Comparison of ENCODE assay signal across 11 cellular contexts in the genomic region with DNA sequence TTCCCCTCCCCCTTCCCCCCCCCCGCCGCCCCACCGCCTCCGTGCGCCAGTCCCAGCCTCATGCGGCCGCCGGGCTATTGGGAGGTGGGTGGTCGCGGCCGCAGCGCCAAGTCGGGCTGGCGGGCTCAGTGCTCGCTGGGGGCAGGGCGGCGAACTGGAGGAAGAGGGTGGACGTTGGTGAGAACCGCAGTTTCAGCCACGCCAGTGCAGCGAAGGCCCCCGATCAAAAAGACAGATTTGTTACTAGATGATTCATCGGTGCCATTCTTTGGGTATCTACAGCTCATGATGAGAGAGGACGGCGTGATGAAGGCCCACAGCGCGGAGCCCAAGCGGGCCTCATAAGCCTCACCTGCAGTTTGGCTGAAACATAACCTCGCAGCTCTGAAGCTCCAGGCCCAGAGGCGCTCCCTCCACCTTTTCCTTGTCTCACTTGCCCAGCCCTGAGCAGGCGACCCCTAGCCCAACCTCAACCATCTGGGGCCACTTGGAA. TPM values are rescaled to one million over a fixed set of nuclear protein-coding genes. Genes with fewer than 3 reads are reported as not detected.
DNase-seq lines count a peak whose midpoint lies in the region; ATAC-seq, FAIRE-seq and TF ChIP-seq lines count a peak whose summit lies in the region.
"Had no signal": no experiment of that assay in that cellular context is flagged by ENCODE, and none has a peak within 500 bp of the region (broad histone marks: within the 10 kb centered on the region; RNA-seq: fewer than 3 reads in every experiment).

No MANE protein-coding gene starts in this region.

- H3K18ac ChIP-seq in neuronal stem cell (ENCODE audit: low read length): no peak overlapping the region

- peaks cover 26% of the 10 kb centered on the region for H3K36me3 Mint-ChIP-seq in CD4-positive, CD25-positive, alpha-beta regulatory T cell
- H3K36me3 Mint-ChIP-seq in central memory CD8-positive, alpha-beta T cell (ENCODE audit: insufficient read depth): peaks cover 30% of the 10 kb centered on the region

- H3K79me1 ChIP-seq in neuronal stem cell (ENCODE audit: low read depth, low read length): no peaks in the 10 kb centered on the region

- no peak overlapping the region for H3K4ac ChIP-seq in neuronal stem cell (ENCODE audit: low read length)

- POLR2A ChIA-PET in A673 (lab: Charles Lee; ENCODE audit: low non-redundant PET): no interaction called here

- no peak overlapping the region for H2AK5ac ChIP-seq in neuronal stem cell (ENCODE audit: low read depth, low read length)

- H3K23ac ChIP-seq in neuronal stem cell (ENCODE audit: low read depth, low read length, poor library complexity): peak overlapping the region; percentile 25

- H3K27me3 Mint-ChIP-seq in CD4-positive, CD25-positive, alpha-beta regulatory T cell: no peaks in the 10 kb centered on the region
- no peaks in the 10 kb centered on the region for H3K27me3 Mint-ChIP-seq in central memory CD8-positive, alpha-beta T cell

- peaks cover 23% of the 10 kb centered on the region for H3K36me3 ChIP-seq in CD4-positive, CD25-positive, alpha-beta regulatory T cell (ENCODE audit: control insufficient read depth, insufficient read depth, low read length)
- H3K36me3 ChIP-seq in neuronal stem cell (replicated peaks in 1 of 2; ENCODE audit: control insufficient read depth in 2 of 2, insufficient read depth in 2 of 2, low read length in 2 of 2) (peaks cover 4 to 35% of the 10 kb centered on the region in 2 donors), A673 (ENCODE audit: insufficient read depth, low read length, poor library complexity, severe bottlenecking) (peaks cover 7% of the 10 kb centered on the region)

- FAIRE-seq in HTR-8/SVneo (lab: Jason Lieb, UNC): peak; percentile 92

- peak overlapping the region in 2 of 4 donors; percentile 1 to 31 for H3K4me3 Mint-ChIP-seq in CD4-positive, CD25-positive, alpha-beta regulatory T cell
- H3K4me3 Mint-ChIP-seq in central memory CD8-positive, alpha-beta T cell: peak overlapping the region; percentile 55
- H3K4me3 Mint-ChIP-seq: nephron had no signal

- intact Hi-C loops in A673 (cut with micrococcal nuclease; ENCODE audit: unreplicated experiment): no loop called here

- no peak overlapping the region for H4K8ac ChIP-seq in neuronal stem cell (ENCODE audit: low read depth, low read length)

- no peak overlapping the region for H2AFZ ChIP-seq in neuronal stem cell (ENCODE audit: low read length)

- peak; percentile 26 to 52 for ATAC-seq in CD4-positive, CD25-positive, alpha-beta regulatory T cell (ENCODE audit: low read depth in 2 of 2)
- peak; percentile 24 for ATAC-seq in central memory CD8-positive, alpha-beta T cell (replicated peaks; ENCODE audit: extremely low read depth, poor library complexity, severe bottlenecking)
- no peak for ATAC-seq in HG03571 (IDR thresholded peaks at IDR 0.05; ENCODE audit: unreplicated experiment)
- ATAC-seq in HG02970 (IDR thresholded peaks at IDR 0.05; ENCODE audit: low FRiP score, unreplicated experiment): no peak
- ATAC-seq in HG02973 (IDR thresholded peaks at IDR 0.05; ENCODE audit: unreplicated experiment): no peak

- H2BK15ac ChIP-seq in neuronal stem cell (ENCODE audit: low read length): peak overlapping the region; percentile 37

- H2BK120ac ChIP-seq in neuronal stem cell (ENCODE audit: low read depth, low read length): no peak overlapping the region

- no peak overlapping the region for H3K27ac ChIP-seq in CD4-positive, CD25-positive, alpha-beta regulatory T cell (ENCODE audit: insufficient read depth, low read length, poor library complexity, severe bottlenecking)
- H3K27ac ChIP-seq in neuronal stem cell (replicated peaks; ENCODE audit: low read length) (no peak overlapping the region), A673 (ENCODE audit: low read depth, low read length, poor library complexity, severe bottlenecking) (no peak overlapping the region)
- H3K27ac ChIP-seq: thoracic aorta had no signal

- H3K27ac Mint-ChIP-seq in CD4-positive, CD25-positive, alpha-beta regulatory T cell: peak overlapping the region in 1 of 3 donors; percentile 20
- no peak overlapping the region for H3K27ac Mint-ChIP-seq in central memory CD8-positive, alpha-beta T cell (ENCODE audit: low read depth)
- H3K27ac Mint-ChIP-seq: nephron had no signal

- WGBS in neuronal stem cell (ENCODE audit: extremely low coverage in 2 of 2, insufficient read length in 2 of 2, insufficient replicate concordance in 1 of 2), 2 donors: no CpG with 5 or more reads among the region's 31 CpGs

- no peak overlapping the region for H2BK12ac ChIP-seq in neuronal stem cell (ENCODE audit: low read length)

- H3K9me3 Mint-ChIP-seq in CD4-positive, CD25-positive, alpha-beta regulatory T cell: peaks cover 0 to 2% (median 0%) of the 10 kb centered on the region in 7 donors
- no peaks in the 10 kb centered on the region for H3K9me3 Mint-ChIP-seq in central memory CD8-positive, alpha-beta T cell
- H3K9me3 Mint-ChIP-seq: nephron had no signal

- no peak overlapping the region for H3K4me3 ChIP-seq in CD4-positive, CD25-positive, alpha-beta regulatory T cell (ENCODE audit: low read depth, low read length)
- H3K4me3 ChIP-seq in neuronal stem cell (ENCODE audit: low read length in 2 of 2) (no peak overlapping the region), A673 (ENCODE audit: low read depth, low read length, poor library complexity, severe bottlenecking) (no peak overlapping the region)
- H3K4me3 ChIP-seq: thoracic aorta had no signal

- no peak overlapping the region for H3K9ac ChIP-seq in neuronal stem cell (ENCODE audit: low read depth, low read length, poor library complexity)

- peak in 1 of 3 donors; percentile 15 for DNase-seq in CD4-positive, CD25-positive, alpha-beta regulatory T cell
- DNase-seq in HTR-8/SVneo (ENCODE audit: insufficient read length, low spot score) (no peak), neuronal stem cell (ENCODE audit: low spot score) (no peak), A673 (ENCODE audit: low spot score) (no peak)
- DNase-seq in central memory CD8-positive, alpha-beta T cell (ENCODE audit: low spot score in 2 of 2): no peak
- DNase-seq: NCI-H748 treated with DMSO at 0.1 percent for 48 hours had no signal

- TF ChIP-seq CTCF in A673 (conservative IDR thresholded peaks at IDR 0.05; ENCODE audit: low read depth, low read length): no peak

- peaks cover 15 to 41% (median 28%) of the 10 kb centered on the region in 4 donors for H3K4me1 Mint-ChIP-seq in CD4-positive, CD25-positive, alpha-beta regulatory T cell
- peaks cover 21% of the 10 kb centered on the region for H3K4me1 Mint-ChIP-seq in central memory CD8-positive, alpha-beta T cell
- H3K4me1 Mint-ChIP-seq: nephron had no signal

- H3K9me3 ChIP-seq in CD4-positive, CD25-positive, alpha-beta regulatory T cell (ENCODE audit: control insufficient read depth in 2 of 2, low read length in 2 of 2): no peaks in the 10 kb centered on the region
- H3K9me3 ChIP-seq in neuronal stem cell (replicated peaks in 1 of 2; ENCODE audit: control insufficient read depth in 2 of 2, insufficient read depth in 1 of 2, low read depth in 1 of 2, low read length in 2 of 2) (no peaks in the 10 kb centered on the region), A673 (ENCODE audit: low read depth, low read length, poor library complexity, severe bottlenecking) (no peaks in the 10 kb centered on the region)
- H3K9me3 ChIP-seq: thoracic aorta had no signal

- no peak overlapping the region for H3K14ac ChIP-seq in neuronal stem cell (ENCODE audit: low read length)

- no peaks in the 10 kb centered on the region for H3K27me3 ChIP-seq in CD4-positive, CD25-positive, alpha-beta regulatory T cell (ENCODE audit: control insufficient read depth, insufficient read depth, low read length)
- H3K27me3 ChIP-seq in neuronal stem cell (ENCODE audit: control insufficient read depth in 3 of 3, insufficient read depth in 3 of 3, low read depth in 1 of 3, low read length in 3 of 3): no peaks in the 10 kb centered on the region
- no peaks in the 10 kb centered on the region for H3K27me3 ChIP-seq in A673 (replicated peaks; ENCODE audit: insufficient read depth, low read depth, low read length, poor library complexity)

- no TSS peak for BruUV-seq in A673 (replicated peaks; lab: Mats Ljungman, UMichigan)

- CTCF ChIA-PET in A673 (lab: Charles Lee): no interaction called here

- H2BK5ac ChIP-seq in neuronal stem cell (ENCODE audit: low read length): no peak overlapping the region

- H4K91ac ChIP-seq in neuronal stem cell (ENCODE audit: low read depth, low read length, poor library complexity): no peak overlapping the region

- no peak overlapping the region for H3K4me2 ChIP-seq in neuronal stem cell (ENCODE audit: insufficient read depth, low read length, poor library complexity, severe bottlenecking)

- H3K4me1 ChIP-seq in CD4-positive, CD25-positive, alpha-beta regulatory T cell (ENCODE audit: control insufficient read depth, insufficient read depth, low read length, poor library complexity, severe bottlenecking): peaks cover 4% of the 10 kb centered on the region
- peaks cover 0 to 2% of the 10 kb centered on the region in 2 donors for H3K4me1 ChIP-seq in neuronal stem cell (ENCODE audit: control insufficient read depth in 2 of 2, insufficient read depth in 1 of 2, low read depth in 1 of 2, low read length in 2 of 2)
- no peaks in the 10 kb centered on the region for H3K4me1 ChIP-seq in A673 (ENCODE audit: insufficient read depth, low read length, poor library complexity, severe bottlenecking)

RNA-seq across cellular contexts. Expression of a gene that starts 20.0 kb away (rescaled TPM):
- 947 TPM for total RNA-seq in CD4-positive, CD25-positive, alpha-beta regulatory T cell
- 100 to 1,000 TPM in 3 of 4 donors, 10 to 100 TPM in 1; 96.9 to 128 (median 103) TPM for polyA plus RNA-seq in CD4-positive, CD25-positive, alpha-beta regulatory T cell
- 103 TPM for polyA plus RNA-seq in neuronal stem cell (2013, experiment 1 of 2)
- 104 TPM for polyA plus RNA-seq in neuronal stem cell (2013, experiment 2 of 2)
- total RNA-seq in A673 (2021): 23.0 and 30.2 TPM in 2 replicates

RNA-seq across cellular contexts. Expression of a gene that starts 43.2 kb away (rescaled TPM):
- total RNA-seq in CD4-positive, CD25-positive, alpha-beta regulatory T cell: 0.25 TPM
- 1 to 10 TPM in 1 of 4 donors, not detected in 3; 1.6 TPM for polyA plus RNA-seq in CD4-positive, CD25-positive, alpha-beta regulatory T cell
- 0.77 TPM for polyA plus RNA-seq in neuronal stem cell (2013, experiment 1 of 2)
- polyA plus RNA-seq in neuronal stem cell (2013, experiment 2 of 2): 1.1 TPM
- 0.09 and 0.20 TPM in 2 replicates for total RNA-seq in A673 (2021)
- total RNA-seq: thoracic aorta had no signal

Comparison
In these comparisons a context has a peak if more than half of its experiments do, and no peak if none do; other contexts are left out.
1. ATAC-seq: peak in CD4-positive, CD25-positive, alpha-beta regulatory T cell (2 of 2) and central memory CD8-positive, alpha-beta T cell (single experiment); none in HG03571 (single experiment), HG02970 (single experiment) and HG02973 (single experiment).
2. RNA of a gene that starts 20.0 kb away (total RNA-seq): 947 TPM in CD4-positive, CD25-positive, alpha-beta regulatory T cell (single experiment); 23.0 to 30.2 TPM in A673; every median in the first group is over 10 times any median in the second.